ENCODE assay signal across 27 cellular contexts in the genomic region with DNA sequence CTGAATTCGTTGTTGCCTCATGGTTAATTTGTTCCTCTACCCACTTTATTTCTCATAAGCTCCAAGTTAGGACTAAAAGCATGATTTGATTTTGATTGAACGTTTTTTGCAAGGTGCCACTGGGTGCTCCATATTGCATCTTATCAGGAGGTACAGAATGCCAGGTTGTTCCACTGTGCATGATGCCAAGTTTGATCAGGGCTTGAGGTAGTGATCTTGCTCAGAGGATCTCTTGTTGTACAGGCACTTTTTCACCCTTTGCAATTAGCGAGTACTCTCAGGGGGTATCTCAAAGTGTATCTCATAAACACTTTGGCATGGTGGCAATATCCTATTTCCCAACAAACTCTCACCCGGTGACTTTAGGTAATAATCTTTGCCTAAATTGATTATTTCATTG. TPM values are rescaled to one million over a fixed set of nuclear protein-coding genes. Genes with fewer than 3 reads are reported as not detected.
A peak's percentile ranks its signal among the peaks of the same experiment; 100 is the strongest.
DNase-seq lines count a peak whose midpoint lies in the region; ATAC-seq and TF ChIP-seq lines count a peak whose summit lies in the region.
"Had no signal": no experiment of that assay in that cellular context is flagged by ENCODE, and none has a peak within 500 bp of the region (broad histone marks: within the 10 kb centered on the region; RNA-seq: fewer than 3 reads in every experiment).

No MANE protein-coding gene starts in this region.

- TF ChIP-seq CTCF in spleen (IDR thresholded peaks at IDR 0.05 in 8 of 11, conservative IDR thresholded peaks at IDR 0.05 in 3 of 11): no peak

- intact Hi-C loops in spleen (cut with DNase I; ENCODE audit: low total_unique reads): no loop called here

- H3K27ac Mint-ChIP-seq in activated CD8-positive, alpha-beta memory T cell treated with anti-CD3 and anti-CD28 coated beads, Interleukin-2, amount 10 ng/mL, durations not matched to agents 7 days and 5 days: peak overlapping the region; percentile 91
- peak overlapping the region; percentile 93 to 97 for H3K27ac Mint-ChIP-seq in T-cell
- peak overlapping the region; percentile 93 for H3K27ac Mint-ChIP-seq in activated naive CD8-positive, alpha-beta T cell treated with anti-CD3 and anti-CD28 coated beads, Interleukin-2, amount 50 U/mL, for 24 hours

- H3K36me3 Mint-ChIP-seq in activated CD8-positive, alpha-beta memory T cell treated with anti-CD3 and anti-CD28 coated beads, Interleukin-2, amount 10 ng/mL, durations not matched to agents 7 days and 5 days: peaks cover 69% of the 10 kb centered on the region
- H3K36me3 Mint-ChIP-seq in T-cell: peaks cover 23% of the 10 kb centered on the region
- peaks cover 8% of the 10 kb centered on the region for H3K36me3 Mint-ChIP-seq in activated naive CD8-positive, alpha-beta T cell treated with anti-CD3 and anti-CD28 coated beads, Interleukin-2, amount 50 U/mL, for 24 hours (ENCODE audit: low read depth)

- WGBS in spleen, 5 donors: 73 to 80% (median 74%) methylated on average over 4 of the region's 4 CpGs

- H3K9me3 ChIP-seq in spleen: no peaks in the 10 kb centered on the region
- H3K9me3 ChIP-seq: A549, BLaER1, HAP-1, heart right ventricle, vagina had no signal

- H3K27ac ChIP-seq in spleen: peak overlapping the region in 6 of 8 donors; percentile 51 to 84 (median 80)
- H3K27ac ChIP-seq: A549, BLaER1, brain microvascular endothelial cell, SK-N-MC, vagina had no signal

- no peaks in the 10 kb centered on the region for H3K36me3 ChIP-seq in spleen
- H3K36me3 ChIP-seq: BLaER1, brain microvascular endothelial cell, HAP-1, heart right ventricle, vagina had no signal

- TF ChIP-seq POLR2A in spleen (IDR thresholded peaks at IDR 0.05): no peak

- H3K27me3 Mint-ChIP-seq in activated CD8-positive, alpha-beta memory T cell treated with anti-CD3 and anti-CD28 coated beads, Interleukin-2, amount 10 ng/mL, durations not matched to agents 7 days and 5 days: no peaks in the 10 kb centered on the region
- H3K27me3 Mint-ChIP-seq in T-cell: no peaks in the 10 kb centered on the region
- no peaks in the 10 kb centered on the region for H3K27me3 Mint-ChIP-seq in activated naive CD8-positive, alpha-beta T cell treated with anti-CD3 and anti-CD28 coated beads, Interleukin-2, amount 50 U/mL, for 24 hours

- peaks cover 34% of the 10 kb centered on the region for H3K4me1 Mint-ChIP-seq in activated CD8-positive, alpha-beta memory T cell treated with anti-CD3 and anti-CD28 coated beads, Interleukin-2, amount 10 ng/mL, durations not matched to agents 7 days and 5 days
- H3K4me1 Mint-ChIP-seq in T-cell: peaks cover 43 to 61% (median 54%) of the 10 kb centered on the region in 3 donors
- H3K4me1 Mint-ChIP-seq in activated naive CD8-positive, alpha-beta T cell treated with anti-CD3 and anti-CD28 coated beads, Interleukin-2, amount 50 U/mL, for 24 hours: peaks cover 50% of the 10 kb centered on the region

- H3K9me3 Mint-ChIP-seq in activated CD8-positive, alpha-beta memory T cell treated with anti-CD3 and anti-CD28 coated beads, Interleukin-2, amount 10 ng/mL, durations not matched to agents 7 days and 5 days (ENCODE audit: low read depth): no peaks in the 10 kb centered on the region
- no peaks in the 10 kb centered on the region for H3K9me3 Mint-ChIP-seq in T-cell
- peaks cover under 1% of the 10 kb centered on the region for H3K9me3 Mint-ChIP-seq in activated naive CD8-positive, alpha-beta T cell treated with anti-CD3 and anti-CD28 coated beads, Interleukin-2, amount 50 U/mL, for 24 hours

- peak overlapping the region; percentile 90 for H3K4me3 Mint-ChIP-seq in activated CD8-positive, alpha-beta memory T cell treated with anti-CD3 and anti-CD28 coated beads, Interleukin-2, amount 10 ng/mL, durations not matched to agents 7 days and 5 days
- peak overlapping the region; percentile 84 to 98 (median 97) for H3K4me3 Mint-ChIP-seq in T-cell
- H3K4me3 Mint-ChIP-seq in activated naive CD8-positive, alpha-beta T cell treated with anti-CD3 and anti-CD28 coated beads, Interleukin-2, amount 50 U/mL, for 24 hours: peak overlapping the region; percentile 87

- ATAC-seq in activated CD8-positive, alpha-beta memory T cell treated with anti-CD3 and anti-CD28 coated beads, Interleukin-2, amount 10 ng/mL, durations not matched to agents 7 days and 5 days: no peak
- no peak for ATAC-seq in T-cell (replicated peaks in 1 of 4)
- no peak for ATAC-seq in activated naive CD8-positive, alpha-beta T cell treated with anti-CD3 and anti-CD28 coated beads, Interleukin-2, amount 50 U/mL, for 24 hours
- ATAC-seq: A549, heart right ventricle, left ventricle myocardium superior had no signal

- POLR2A ChIA-PET in T-cell (lab: Charles Lee): interaction anchor here in 1 of 2 donors (0.6 kb wide), 1 partner anchor 59 kb away, joined by 3 read pairs; no protein-coding TSS in a partner anchor

- peaks cover 10 to 55% (median 17%) of the 10 kb centered on the region in 6 donors for H3K4me1 ChIP-seq in spleen
- H3K4me1 ChIP-seq: A549, vagina had no signal

- peak overlapping the region in 5 of 8 donors; percentile 2 to 63 (median 25) for H3K4me3 ChIP-seq in spleen
- H3K4me3 ChIP-seq: A549, BLaER1, HAP-1, SK-N-MC, vagina had no signal

- H3K27me3 ChIP-seq in spleen (replicated peaks in 1 of 7): no peaks in the 10 kb centered on the region
- H3K27me3 ChIP-seq: BLaER1, vagina had no signal

- DNase-seq in activated CD8-positive, alpha-beta memory T cell treated with anti-CD3 and anti-CD28 coated beads, Interleukin-2, amount 10 ng/mL, durations not matched to agents 7 days and 5 days: no peak
- no peak for DNase-seq in activated CD8-positive, alpha-beta memory T cell treated with anti-CD3 and anti-CD28 coated beads for 24 hours
- DNase-seq in T-cell (no peak), spleen (no peak), D341Med (ENCODE audit: low spot score) (no peak), NCI-H1436 (lab: John Stamatoyannopoulos, UW) (no peak), AG08395 (ENCODE audit: low spot score) (no peak)
- DNase-seq in activated naive CD8-positive, alpha-beta T cell treated with anti-CD3 and anti-CD28 coated beads, Interleukin-2, amount 50 U/mL, for 24 hours: no peak
- DNase-seq: activated CD4-positive, CD25-positive, alpha-beta regulatory T cell; activated CD8-positive, alpha-beta memory T cell treated with anti-CD3 and anti-CD28 coated beads, Interleukin-2, amount 50 U/mL, for 4 hours; brain microvascular endothelial cell; cortex of kidney; heart right ventricle; left ventricle myocardium superior; NCI-H1417 treated with DMSO at 0.1 percent for 48 hours; NCI-H524; substantia nigra had no signal

- CTCF ChIA-PET in activated CD8-positive, alpha-beta memory T cell treated with anti-CD3 and anti-CD28 coated beads, Interleukin-2, amount 10 ng/mL, durations not matched to agents 7 days and 5 days (lab: Charles Lee): interaction anchor here (0.6 to 12.2 kb wide), 5 partner anchors 11 to 32 kb away, joined by 3 to 171 read pairs (median 25); no protein-coding TSS in a partner anchor
- CTCF ChIA-PET in T-cell (lab: Charles Lee): interaction anchor here in 1 of 2 donors (0.6 to 2.2 kb wide), 4 partner anchors 12 to 38 kb away, joined by 4 to 9 read pairs (median 6); no protein-coding TSS in a partner anchor

RNA-seq across cellular contexts. Expression of gene GRAP2, which starts 4.0 kb away (rescaled TPM):
- 100 to 1,000 TPM; 183 to 257 TPM for total RNA-seq in activated CD8-positive, alpha-beta memory T cell treated with anti-CD3 and anti-CD28 coated beads, Interleukin-2, amount 10 ng/mL, durations not matched to agents 7 days and 5 days
- total RNA-seq in T-cell: 100 to 1,000 TPM; 138 to 199 (median 157) TPM
- total RNA-seq in spleen: 10 to 100 TPM; 24.3 to 40.3 (median 33.2) TPM
- 1 to 10 TPM; 3.1 to 8.7 (median 7.6) TPM for polyA plus RNA-seq in spleen
- total RNA-seq: endothelial cell of umbilical vein, renal cortical epithelial cell had no signal
- polyA plus RNA-seq: A549 had no signal

RNA-seq across cellular contexts. Expression of gene ENTHD1, which starts 11.3 kb away (rescaled TPM):
- total RNA-seq in activated CD8-positive, alpha-beta memory T cell treated with anti-CD3 and anti-CD28 coated beads, Interleukin-2, amount 10 ng/mL, durations not matched to agents 7 days and 5 days: under 1 TPM; 0.21 to 0.41 TPM
- total RNA-seq in T-cell (under 1 TPM; 0.13 to 0.36 (median 0.20) TPM), spleen (under 1 TPM in 2 of 7 donors, not detected in 5; 0.27 to 0.59 TPM)
- polyA plus RNA-seq in spleen: under 1 TPM; 0.09 to 0.14 (median 0.10) TPM
- total RNA-seq: endothelial cell of umbilical vein, G401, left ventricle myocardium superior, renal cortical epithelial cell, RPMI7951, vagina had no signal
- polyA plus RNA-seq: A549, adipose tissue, endothelial cell of umbilical vein, heart right ventricle had no signal

RNA-seq across cellular contexts. Expression of gene TMA7B, which starts 55.3 kb away (rescaled TPM):
- 10 to 100 TPM in 1 of 2 experiments, 1 to 10 TPM in 1; 5.1 to 11.0 TPM for total RNA-seq in activated CD8-positive, alpha-beta memory T cell treated with anti-CD3 and anti-CD28 coated beads, Interleukin-2, amount 10 ng/mL, durations not matched to agents 7 days and 5 days
- total RNA-seq in T-cell (10 to 100 TPM in 2 of 5 donors, 1 to 10 TPM in 3; 7.8 to 18.9 (median 9.0) TPM), spleen (1 to 10 TPM; 1.5 to 4.2 (median 2.7) TPM)
- under 1 TPM; 0.29 to 0.45 (median 0.35) TPM for polyA plus RNA-seq in spleen
- total RNA-seq: endothelial cell of umbilical vein, G401, heart right ventricle, left ventricle myocardium superior, renal cortical epithelial cell had no signal
- polyA plus RNA-seq: A549, endothelial cell of umbilical vein, heart right ventricle had no signal
